In genomic region chr6:117167520-117168271, GRCh38 we compare ENCODE assay signal across 10 cellular contexts.
DNase-seq lines count a peak whose midpoint lies in the region; ATAC-seq and TF ChIP-seq lines count a peak whose summit lies in the region.
"Had no signal": no experiment of that assay in that cellular context is flagged by ENCODE, and none has a peak within 500 bp of the region (broad histone marks: within the 10 kb centered on the region; RNA-seq: fewer than 3 reads in every experiment).

No MANE protein-coding gene starts in this region.

- POLR2A ChIA-PET in CD4-positive, alpha-beta memory T cell (lab: Charles Lee; ENCODE audit: partially characterized antibody) = no interaction called here
- POLR2A ChIA-PET in A673 (lab: Charles Lee; ENCODE audit: low non-redundant PET) = no interaction called here

- H3K9me3 Mint-ChIP-seq in nephron = peaks cover 5% of the 10 kb centered on the region
- H3K9me3 Mint-ChIP-seq in CD4-positive, alpha-beta memory T cell = peaks cover 0 to 10% (median 2%) of the 10 kb centered on the region in 8 donors
- H3K9me3 Mint-ChIP-seq: activated naive CD4-positive, alpha-beta T cell treated with anti-CD3 and anti-CD28 coated beads for 36 hours had no signal

- intact Hi-C loops in CD4-positive, alpha-beta memory T cell (cut with micrococcal nuclease) = no loop called here
- intact Hi-C loops in A673 (cut with micrococcal nuclease; ENCODE audit: unreplicated experiment) = no loop called here

- CTCF ChIA-PET in CD4-positive, alpha-beta memory T cell (lab: Charles Lee; ENCODE audit: partially characterized antibody) = no interaction called here
- CTCF ChIA-PET in A673 (lab: Charles Lee) = no interaction called here

- H3K27ac ChIP-seq in CD4-positive, alpha-beta memory T cell (ENCODE audit: low read depth, low read length) = no peak overlapping the region
- no peak overlapping the region for H3K27ac ChIP-seq in A673 (ENCODE audit: low read depth, low read length, poor library complexity, severe bottlenecking)

- H3K36me3 Mint-ChIP-seq in nephron (ENCODE audit: low read depth) = no peaks in the 10 kb centered on the region
- H3K36me3 Mint-ChIP-seq in CD4-positive, alpha-beta memory T cell = no peaks in the 10 kb centered on the region

- peaks cover 34% of the 10 kb centered on the region for H3K4me1 Mint-ChIP-seq in nephron
- H3K4me1 Mint-ChIP-seq in CD4-positive, alpha-beta memory T cell = peaks cover 0 to 4% (median 0%) of the 10 kb centered on the region in 4 donors

- no peaks in the 10 kb centered on the region for H3K4me1 ChIP-seq in CD4-positive, alpha-beta memory T cell (ENCODE audit: insufficient read depth, low read length)
- no peaks in the 10 kb centered on the region for H3K4me1 ChIP-seq in A673 (ENCODE audit: insufficient read depth, low read length, poor library complexity, severe bottlenecking)

- H3K4me3 ChIP-seq in CD4-positive, alpha-beta memory T cell (ENCODE audit: low read length in 2 of 2) = no peak overlapping the region
- H3K4me3 ChIP-seq in A673 (ENCODE audit: low read depth, low read length, poor library complexity, severe bottlenecking) = no peak overlapping the region

- H3K27me3 Mint-ChIP-seq in nephron (ENCODE audit: low read depth) = no peaks in the 10 kb centered on the region
- H3K27me3 Mint-ChIP-seq in CD4-positive, alpha-beta memory T cell = no peaks in the 10 kb centered on the region

- TF ChIP-seq POLR2A in erythroblast (IDR thresholded peaks at IDR 0.05; ENCODE audit: low read length) = no peak

- TF ChIP-seq CTCF in nephron (IDR thresholded peaks at IDR 0.05; ENCODE audit: unreplicated experiment in 3 of 3) (no peak), A673 (conservative IDR thresholded peaks at IDR 0.05; ENCODE audit: low read depth, low read length) (no peak)

- H3K27me3 ChIP-seq in CD4-positive, alpha-beta memory T cell (ENCODE audit: insufficient read depth, low read length) = no peaks in the 10 kb centered on the region
- peaks cover 4% of the 10 kb centered on the region for H3K27me3 ChIP-seq in A673 (replicated peaks; ENCODE audit: insufficient read depth, low read depth, low read length, poor library complexity)

- no peak for ATAC-seq in GM21825 (IDR thresholded peaks at IDR 0.05; ENCODE audit: unreplicated experiment)

- H3K9me3 ChIP-seq in CD4-positive, alpha-beta memory T cell (ENCODE audit: control insufficient read depth in 1 of 2, low read length in 2 of 2) = no peaks in the 10 kb centered on the region
- H3K9me3 ChIP-seq in A673 (ENCODE audit: low read depth, low read length, poor library complexity, severe bottlenecking) = no peaks in the 10 kb centered on the region

- BruUV-seq in A673 (replicated peaks; lab: Mats Ljungman, UMichigan) = no TSS peak

- H3K4me3 Mint-ChIP-seq in nephron = peak overlapping the region in 2 of 3 experiments; percentile 3 to 39
- no peak overlapping the region for H3K4me3 Mint-ChIP-seq in CD4-positive, alpha-beta memory T cell
- H3K4me3 Mint-ChIP-seq: activated naive CD4-positive, alpha-beta T cell treated with anti-CD3 and anti-CD28 coated beads for 36 hours had no signal

- DNase-seq in DMS53 (lab: John Stamatoyannopoulos, UW) (peak; percentile 70), HuH-7 (ENCODE audit: low spot score) (peak; percentile 8), astrocyte of the hippocampus (ENCODE audit: low read depth, low spot score) (peak; percentile 45), A673 (ENCODE audit: low spot score) (no peak), erythroblast (lab: John Stamatoyannopoulos, UW) (no peak)
- DNase-seq in CD4-positive, alpha-beta memory T cell = no peak
- DNase-seq: activated naive CD4-positive, alpha-beta T cell treated with anti-CD3 and anti-CD28 coated beads for 36 hours; COR-L47 had no signal

- no peaks in the 10 kb centered on the region for H3K36me3 ChIP-seq in CD4-positive, alpha-beta memory T cell (ENCODE audit: insufficient read depth, low read length)
- no peaks in the 10 kb centered on the region for H3K36me3 ChIP-seq in A673 (ENCODE audit: insufficient read depth, low read length, poor library complexity, severe bottlenecking)

- peak overlapping the region; percentile 39 to 75 (median 51) for H3K27ac Mint-ChIP-seq in nephron
- H3K27ac Mint-ChIP-seq in CD4-positive, alpha-beta memory T cell = no peak overlapping the region
- H3K27ac Mint-ChIP-seq: activated naive CD4-positive, alpha-beta T cell treated with anti-CD3 and anti-CD28 coated beads for 36 hours had no signal

Comparison
In these comparisons a context has a peak if more than half of its experiments do, and no peak if none do; other contexts are left out.
1. DNase-seq: peak in DMS53 (single experiment), HuH-7 (single experiment) and astrocyte of the hippocampus (single experiment); none in CD4-positive, alpha-beta memory T cell (0 of 5), A673 (single experiment) and erythroblast (0 of 2).
2. H3K27ac Mint-ChIP-seq: peak in nephron (3 of 3); none in CD4-positive, alpha-beta memory T cell (0 of 7).
3. H3K4me3 Mint-ChIP-seq: peak in nephron (2 of 3); none in CD4-positive, alpha-beta memory T cell (0 of 8).